9 cellular contexts compared by ENCODE assay signal in the genomic region with DNA sequence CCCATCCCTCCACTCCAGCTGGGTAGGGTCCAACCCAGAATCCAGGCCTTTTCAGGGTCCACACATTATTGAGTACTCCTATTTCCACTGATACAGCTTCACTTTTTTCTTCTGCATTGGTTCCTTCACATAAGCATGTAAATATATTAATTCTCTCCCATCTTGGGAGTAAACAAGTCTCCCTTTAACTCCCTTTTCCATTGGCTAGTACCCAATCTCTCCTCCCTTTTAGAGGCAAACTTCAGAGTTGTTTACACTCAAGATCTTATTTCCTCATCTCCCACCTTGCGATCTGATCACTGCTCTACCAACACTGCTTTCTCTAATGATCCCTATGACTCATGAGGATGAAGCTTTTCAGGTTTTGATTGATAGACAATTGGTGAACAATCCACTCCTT.
"Had no signal": no experiment of that assay in that cellular context is flagged by ENCODE, and none has a peak within 500 bp of the region (broad histone marks: within the 10 kb centered on the region; RNA-seq: fewer than 3 reads in every experiment).

No MANE protein-coding gene starts in this region.

- ATAC-seq: GM23338, HepG2 had no signal

- H2AFZ ChIP-seq: GM23338 had no signal

- DNase-seq: H9, HCEC 1CT, HFFc6 had no signal

- H3K27ac Mint-ChIP-seq: GM23338, HFFc6, IgD-negative memory B cell had no signal

- H3K27me3 Mint-ChIP-seq: IgD-negative memory B cell had no signal

- H3K9me3 Mint-ChIP-seq: HFFc6, IgD-negative memory B cell had no signal

- H3K4me3 Mint-ChIP-seq: GM23338, H9, HFFc6, IgD-negative memory B cell had no signal

- FAIRE-seq: H1, H54, HepG2 had no signal

- H3K4me3 ChIP-seq: GM23338 had no signal

- H3K27ac ChIP-seq: HL-60 had no signal

- H3K4me2 ChIP-seq: GM23338 had no signal
